1 cellular context compared by ENCODE assay signal in genomic region chr12:6822461-6823135, GRCh38.
TF ChIP-seq lines count a peak whose summit lies in the region.

No MANE protein-coding gene starts in this region.

TF ChIP-seq in GM23338, 12 proteins besides CTCF, POLR2A, EP300 and RAD21 (continued from another document):
- TF ChIP-seq ZNF462 (CRISPR knock-in tag; IDR thresholded peaks at IDR 0.05) (no peak), EZH2 (IDR thresholded peaks at IDR 0.05; ENCODE audit: low read depth, unreplicated experiment) (no peak), JUNB (IDR thresholded peaks at IDR 0.05; ENCODE audit: unreplicated experiment) (no peak), ZNF114 (CRISPR knock-in tag; IDR thresholded peaks at IDR 0.05) (no peak), CREB1 (CRISPR knock-in tag; IDR thresholded peaks at IDR 0.05; ENCODE audit: low read depth) (no peak), ETS1 (IDR thresholded peaks at IDR 0.05) (no peak), REST (IDR thresholded peaks at IDR 0.05; ENCODE audit: unreplicated experiment) (no peak), STAT1 (IDR thresholded peaks at IDR 0.05; ENCODE audit: unreplicated experiment) (no peak), ZNF331 (CRISPR knock-in tag; IDR thresholded peaks at IDR 0.05; ENCODE audit: low read depth) (no peak), NANOG (IDR thresholded peaks at IDR 0.05; ENCODE audit: borderline replicate concordance) (no peak)
TF ChIP-seq in GM23338: peak in this region for 0.
